ENCODE assay signal across 1 cellular context in genomic region chr7:33043434-33043833, GRCh38.
TF ChIP-seq lines count a peak whose summit lies in the region.

No MANE protein-coding gene starts in this region.

TF ChIP-seq in H1, 55 proteins besides CTCF, POLR2A, EP300 and RAD21 (continued from another document):
- TF ChIP-seq CHD7 (IDR thresholded peaks at IDR 0.05; ENCODE audit: insufficient replicate concordance, low read length) (no peak), JUN (IDR thresholded peaks at IDR 0.05; ENCODE audit: low read depth, low read length) (no peak), KDM5A (IDR thresholded peaks at IDR 0.05; ENCODE audit: low read length) (no peak), E2F6 (IDR thresholded peaks at IDR 0.05) (no peak), CBX8 (IDR thresholded peaks at IDR 0.05; ENCODE audit: borderline replicate concordance, low read depth, low read length) (no peak), RBBP5 (IDR thresholded peaks at IDR 0.05; ENCODE audit: borderline replicate concordance, low read depth, low read length) (no peak), BRCA1 (IDR thresholded peaks at IDR 0.05; ENCODE audit: low read depth, low read length) (no peak), TAF7 (optimal IDR thresholded peaks at IDR 0.05; ENCODE audit: borderline replicate concordance, low read depth, low read length) (no peak), RXRA (IDR thresholded peaks at IDR 0.05; ENCODE audit: insufficient read depth, low read depth, low read length) (no peak), SRF (IDR thresholded peaks at IDR 0.05; ENCODE audit: low read depth, low read length) (no peak), GABPA (IDR thresholded peaks at IDR 0.05; ENCODE audit: borderline replicate concordance, insufficient read depth, low read length) (no peak), SP2 (IDR thresholded peaks at IDR 0.05; ENCODE audit: low read length) (no peak), ASH2L (IDR thresholded peaks at IDR 0.05; ENCODE audit: low read length) (no peak), SUZ12 (IDR thresholded peaks at IDR 0.05; ENCODE audit: low read length) (no peak), GTF2F1 (IDR thresholded peaks at IDR 0.05; ENCODE audit: borderline replicate concordance, low read depth, low read length) (no peak)
